ENCODE assay signal across 19 cellular contexts in genomic region chr20:51888186-51888790, GRCh38.
A peak's percentile ranks its signal among the peaks of the same experiment; 100 is the strongest.
DNase-seq lines count a peak whose midpoint lies in the region; ATAC-seq, FAIRE-seq and TF ChIP-seq lines count a peak whose summit lies in the region.
"Had no signal": no experiment of that assay in that cellular context is flagged by ENCODE, and none has a peak within 500 bp of the region (broad histone marks: within the 10 kb centered on the region; RNA-seq: fewer than 3 reads in every experiment).

No MANE protein-coding gene starts in this region.

- H3K27me3 Mint-ChIP-seq in endodermal cell (ENCODE audit: insufficient read depth) = peaks cover 2% of the 10 kb centered on the region

- DNase-seq in NCI-H146 (lab: John Stamatoyannopoulos, UW) = peak; percentile 24
- peak; percentile 48 for DNase-seq in endodermal cell
- DNase-seq in NCI-H1436 treated with DMSO at 0.1 percent for 48 hours (lab: John Stamatoyannopoulos, UW) = no peak
- DNase-seq: CD8-positive, alpha-beta memory T cell; NCI-H1694; NCI-H526 treated with DMSO at 0.1 percent for 48 hours; NK-92 treated with Interleukin-12 subunit alpha and Interleukin-12 subunit beta, amount 100 ng/mL, for 24 hours; OCI-M1; RPMI8226; SIG-M5 had no signal

- H3K4me3 ChIP-seq in endodermal cell (ENCODE audit: low read length) (peak overlapping the region; percentile 10), neuron (ENCODE audit: low read length) (peak overlapping the region; percentile 16)
- H3K4me3 ChIP-seq: BLaER1 had no signal

- H3K9me3 ChIP-seq in endodermal cell (ENCODE audit: control insufficient read depth, low read length) (no peaks in the 10 kb centered on the region), neuron (ENCODE audit: low read length) (no peaks in the 10 kb centered on the region)
- H3K9me3 ChIP-seq: BLaER1 had no signal

- ATAC-seq in HG02571 (IDR thresholded peaks at IDR 0.05; ENCODE audit: unreplicated experiment) (no peak), GM18505 (IDR thresholded peaks at IDR 0.05; ENCODE audit: unreplicated experiment) (no peak)
- ATAC-seq: HepG2 had no signal

- no peak for TF ChIP-seq POLR2A in GM18505 (IDR thresholded peaks at IDR 0.05; ENCODE audit: borderline replicate concordance, extremely low read depth, insufficient read depth, insufficient read length)

- peak overlapping the region; percentile 77 for H3K27ac ChIP-seq in endodermal cell (ENCODE audit: low read depth, low read length)
- H3K27ac ChIP-seq: BLaER1, KMS-11 had no signal

- H3K9ac ChIP-seq in endodermal cell (ENCODE audit: extremely low read depth, low read length, poor library complexity, severe bottlenecking) = no peak overlapping the region
- H3K9ac ChIP-seq: BLaER1, KMS-11 had no signal

- H3K27me3 ChIP-seq in endodermal cell (ENCODE audit: control insufficient read depth, insufficient read depth, low read length, poor library complexity, severe bottlenecking) (no peaks in the 10 kb centered on the region), neuron (ENCODE audit: insufficient read depth, low read length) (no peaks in the 10 kb centered on the region)
- H3K27me3 ChIP-seq: BLaER1 had no signal

- H3K4me3 Mint-ChIP-seq in endodermal cell = peak overlapping the region; percentile 1
- H3K4me3 Mint-ChIP-seq: CD8-positive, alpha-beta memory T cell had no signal

- H3K36me3 ChIP-seq in endodermal cell (ENCODE audit: control insufficient read depth, insufficient read depth, low read length) (no peaks in the 10 kb centered on the region), neuron (ENCODE audit: insufficient read depth, low read length) (no peaks in the 10 kb centered on the region)
- H3K36me3 ChIP-seq: BLaER1 had no signal

- no peaks in the 10 kb centered on the region for H3K9me3 Mint-ChIP-seq in endodermal cell
- H3K9me3 Mint-ChIP-seq: CD8-positive, alpha-beta memory T cell had no signal

- FAIRE-seq in G401.6 (lab: Jason Lieb, UNC) = peak; percentile 40
- FAIRE-seq: A204.1, H54, HepG2 had no signal

- peak overlapping the region; percentile 59 for H2AFZ ChIP-seq in neuron (ENCODE audit: low read depth, low read length)

- peaks cover 34% of the 10 kb centered on the region for H3K4me1 Mint-ChIP-seq in endodermal cell
- H3K4me1 Mint-ChIP-seq: CD8-positive, alpha-beta memory T cell had no signal

- H3K36me3 Mint-ChIP-seq in endodermal cell (ENCODE audit: low read depth) = no peaks in the 10 kb centered on the region
- H3K36me3 Mint-ChIP-seq: CD8-positive, alpha-beta memory T cell had no signal

- TF ChIP-seq CTCF in endodermal cell (conservative IDR thresholded peaks at IDR 0.05) = no peak

- WGBS in endodermal cell (ENCODE audit: insufficient coverage in 1 of 2, insufficient read length in 1 of 2), 2 experiments = 64 to 66% methylated on average over 11 of the region's 11 CpGs

- H3K27ac Mint-ChIP-seq in endodermal cell = peak overlapping the region; percentile 44

- H3K4me1 ChIP-seq in endodermal cell (ENCODE audit: control insufficient read depth, insufficient read depth, low read length) (peaks cover 11% of the 10 kb centered on the region), neuron (ENCODE audit: insufficient read depth, low read length) (peaks cover 33% of the 10 kb centered on the region)
- H3K4me1 ChIP-seq: BLaER1 had no signal
